ENCODE assay signal across 20 cellular contexts in genomic region chr11:34203377-34203801, GRCh38.
DNase-seq lines count a peak whose midpoint lies in the region; ATAC-seq and TF ChIP-seq lines count a peak whose summit lies in the region.
"Had no signal": no experiment of that assay in that cellular context is flagged by ENCODE, and none has a peak within 500 bp of the region (broad histone marks: within the 10 kb centered on the region; RNA-seq: fewer than 3 reads in every experiment).

No MANE protein-coding gene starts in this region.

- H3K4me1 ChIP-seq in Karpas-422 (ENCODE audit: low read length) (no peaks in the 10 kb centered on the region; the same call in 1 of the 2 replicates), neural progenitor cell (peaks cover 20% of the 10 kb centered on the region)

- TF ChIP-seq CTCF in neural progenitor cell (IDR thresholded peaks at IDR 0.05): no peak

- peaks cover 3% of the 10 kb centered on the region for H3K27me3 Mint-ChIP-seq in T-helper 1 cell treated with Interleukin-12 subunit alpha and Interleukin-12 subunit beta and Interleukin-4 antibody, amounts not matched to agents 30 μg/mL and 1 μg/mL, for 36 hours (ENCODE audit: low read depth)
- H3K27me3 Mint-ChIP-seq in neural progenitor cell (ENCODE audit: insufficient read depth, low read depth): peaks cover 2% of the 10 kb centered on the region
- H3K27me3 Mint-ChIP-seq: dendritic cell treated with granulocyte-macrophage colony-stimulating factor and Interleukin-4, amounts not matched to agents 40 ng/mL and 50 ng/mL, for 4 days had no signal

- no peaks in the 10 kb centered on the region for H3K9me2 ChIP-seq in Karpas-422 (replicated peaks; ENCODE audit: insufficient read depth, low read length)

- DNase-seq in T-helper 1 cell (no peak), Karpas-422 (peak; percentile 43), germinal center (ENCODE audit: low spot score) (peak; percentile 18), neural progenitor cell (ENCODE audit: low spot score) (no peak)
- DNase-seq: activated T-cell treated with anti-CD3 and anti-CD28 coated beads, Interleukin-2, amount 50 U/mL, for 1 hour; CD8-positive, alpha-beta T cell; mesenchymal stem cell; NCI-H2029; ovary; Right ventricle myocardium superior; spleen had no signal

- H2AFZ ChIP-seq in Karpas-422 (ENCODE audit: low read length) (no peak overlapping the region), neural progenitor cell (replicated peaks) (no peak overlapping the region)

- peaks cover 11% of the 10 kb centered on the region for H3F3A ChIP-seq in neural progenitor cell (ENCODE audit: low read depth)

- H3K27me3 ChIP-seq in Karpas-422 (ENCODE audit: low read length): no peaks in the 10 kb centered on the region
- no peaks in the 10 kb centered on the region for H3K27me3 ChIP-seq in neural progenitor cell
- H3K27me3 ChIP-seq: ascending aorta, ovary, spleen had no signal

- H3K4me2 ChIP-seq in Karpas-422 (ENCODE audit: low read depth, low read length, poor library complexity, severe bottlenecking) (no peak overlapping the region), neural progenitor cell (no peak overlapping the region)

- H3K4me3 Mint-ChIP-seq in T-helper 1 cell treated with Interleukin-12 subunit alpha and Interleukin-12 subunit beta and Interleukin-4 antibody, amounts not matched to agents 30 μg/mL and 1 μg/mL, for 36 hours: no peak overlapping the region
- H3K4me3 Mint-ChIP-seq in neural progenitor cell: no peak overlapping the region
- H3K4me3 Mint-ChIP-seq: CD8-positive, alpha-beta T cell; dendritic cell treated with granulocyte-macrophage colony-stimulating factor and Interleukin-4, amounts not matched to agents 40 ng/mL and 50 ng/mL, for 4 days had no signal

- H3K36me3 ChIP-seq in Karpas-422 (ENCODE audit: insufficient read depth, low read length): no peaks in the 10 kb centered on the region
- no peaks in the 10 kb centered on the region for H3K36me3 ChIP-seq in neural progenitor cell
- H3K36me3 ChIP-seq: ovary, spleen, thoracic aorta had no signal

- H3K27ac ChIP-seq in Karpas-422 (ENCODE audit: low read length): no peak overlapping the region
- no peak overlapping the region for H3K27ac ChIP-seq in neural progenitor cell
- H3K27ac ChIP-seq: 22Rv1, ascending aorta, HL-60, ovary, spleen, thoracic aorta had no signal

- H4K20me1 ChIP-seq in Karpas-422 (ENCODE audit: insufficient read depth, low read depth, low read length) (no peaks in the 10 kb centered on the region), neural progenitor cell (ENCODE audit: low read depth) (no peaks in the 10 kb centered on the region)

- peak overlapping the region; percentile 17 for H3K27ac Mint-ChIP-seq in T-helper 1 cell treated with Interleukin-12 subunit alpha and Interleukin-12 subunit beta and Interleukin-4 antibody, amounts not matched to agents 30 μg/mL and 1 μg/mL, for 36 hours
- H3K27ac Mint-ChIP-seq in neural progenitor cell: no peak overlapping the region
- H3K27ac Mint-ChIP-seq: CD8-positive, alpha-beta T cell; dendritic cell treated with granulocyte-macrophage colony-stimulating factor and Interleukin-4, amounts not matched to agents 40 ng/mL and 50 ng/mL, for 4 days had no signal

- no peaks in the 10 kb centered on the region for H3K9me3 Mint-ChIP-seq in T-helper 1 cell treated with Interleukin-12 subunit alpha and Interleukin-12 subunit beta and Interleukin-4 antibody, amounts not matched to agents 30 μg/mL and 1 μg/mL, for 36 hours
- no peaks in the 10 kb centered on the region for H3K9me3 Mint-ChIP-seq in neural progenitor cell
- H3K9me3 Mint-ChIP-seq: CD8-positive, alpha-beta T cell; dendritic cell treated with granulocyte-macrophage colony-stimulating factor and Interleukin-4, amounts not matched to agents 40 ng/mL and 50 ng/mL, for 4 days had no signal

- H3K4me3 ChIP-seq in Karpas-422 (ENCODE audit: low read length): no peak overlapping the region
- H3K4me3 ChIP-seq in neural progenitor cell: no peak overlapping the region
- H3K4me3 ChIP-seq: ascending aorta, ovary, spleen, thoracic aorta had no signal

- H3K9ac ChIP-seq in Karpas-422 (ENCODE audit: low read length) (no peak overlapping the region), neural progenitor cell (no peak overlapping the region)

- H3K9me3 ChIP-seq in Karpas-422 (ENCODE audit: low read length): no peaks in the 10 kb centered on the region
- H3K9me3 ChIP-seq in neural progenitor cell (ENCODE audit: low read depth): no peaks in the 10 kb centered on the region
- H3K9me3 ChIP-seq: ascending aorta, ovary, spleen, thoracic aorta had no signal

- H3K4me1 Mint-ChIP-seq in T-helper 1 cell treated with Interleukin-12 subunit alpha and Interleukin-12 subunit beta and Interleukin-4 antibody, amounts not matched to agents 30 μg/mL and 1 μg/mL, for 36 hours (ENCODE audit: low read depth): peaks cover 27% of the 10 kb centered on the region
- H3K4me1 Mint-ChIP-seq in neural progenitor cell: peaks cover 56% of the 10 kb centered on the region

- ATAC-seq in GM21423 (IDR thresholded peaks at IDR 0.05; ENCODE audit: unreplicated experiment): peak; percentile 63
- ATAC-seq in HG03135 (IDR thresholded peaks at IDR 0.05; ENCODE audit: unreplicated experiment): no peak
- no peak for ATAC-seq in HG03045 (IDR thresholded peaks at IDR 0.05; ENCODE audit: unreplicated experiment)
- ATAC-seq: CD8-positive, alpha-beta T cell had no signal

- H3K36me3 Mint-ChIP-seq in T-helper 1 cell treated with Interleukin-12 subunit alpha and Interleukin-12 subunit beta and Interleukin-4 antibody, amounts not matched to agents 30 μg/mL and 1 μg/mL, for 36 hours (ENCODE audit: low read depth): no peaks in the 10 kb centered on the region
- no peaks in the 10 kb centered on the region for H3K36me3 Mint-ChIP-seq in neural progenitor cell
- H3K36me3 Mint-ChIP-seq: CD8-positive, alpha-beta T cell had no signal

- no peaks in the 10 kb centered on the region for H3K79me2 ChIP-seq in Karpas-422 (ENCODE audit: low read length)
- no peaks in the 10 kb centered on the region for H3K79me2 ChIP-seq in neural progenitor cell (ENCODE audit: low read depth)

Comparison
In these comparisons a context has a peak if more than half of its experiments do, and no peak if none do; other contexts are left out.
1. DNase-seq: peak in Karpas-422 (single experiment) and germinal center (single experiment); none in T-helper 1 cell (0 of 5) and neural progenitor cell (single experiment).